ENCODE assay signal across 9 cellular contexts in genomic region chr4:176150283-176150682, GRCh38. TPM values are rescaled to one million over a fixed set of nuclear protein-coding genes. Genes with fewer than 3 reads are reported as not detected.
DNase-seq lines count a peak whose midpoint lies in the region; FAIRE-seq and TF ChIP-seq lines count a peak whose summit lies in the region.
"Had no signal": no experiment of that assay in that cellular context is flagged by ENCODE, and none has a peak within 500 bp of the region (broad histone marks: within the 10 kb centered on the region; RNA-seq: fewer than 3 reads in every experiment).

No MANE protein-coding gene starts in this region.

- no peaks in the 10 kb centered on the region for H3K27me3 ChIP-seq in dorsolateral prefrontal cortex
- no peaks in the 10 kb centered on the region for H3K27me3 ChIP-seq in small intestine (ENCODE audit: control insufficient read depth in 2 of 2, insufficient read depth in 2 of 2, low read length in 2 of 2)
- no peaks in the 10 kb centered on the region for H3K27me3 ChIP-seq in WERI-Rb-1 (ENCODE audit: insufficient read depth, low read depth, severe bottlenecking)

- TF ChIP-seq CTCF in dorsolateral prefrontal cortex (IDR thresholded peaks at IDR 0.05 in 54 of 56, conservative IDR thresholded peaks at IDR 0.05 in 2 of 56; ENCODE audit: low read depth in 1 of 56, partially characterized antibody in 56 of 56) = peak in 48 of 56 donors; percentile 13 to 61 (median 36)
- no peak for TF ChIP-seq CTCF in WERI-Rb-1 (IDR thresholded peaks at IDR 0.05; ENCODE audit: low read depth, low read length)

- intact Hi-C loops in dorsolateral prefrontal cortex (cut with DNase I) = no loop called here

- H3K36me3 ChIP-seq in small intestine (ENCODE audit: control insufficient read depth in 2 of 2, insufficient read depth in 2 of 2, low read length in 2 of 2) (no peaks in the 10 kb centered on the region), WERI-Rb-1 (no peaks in the 10 kb centered on the region; the same call in none of the 2 replicates)

- H3K4me3 ChIP-seq in dorsolateral prefrontal cortex (no peak overlapping the region), small intestine (ENCODE audit: low read depth in 1 of 2, low read length in 2 of 2) (no peak overlapping the region), WERI-Rb-1 (ENCODE audit: low read depth, low read length) (no peak overlapping the region)

- H3K27ac ChIP-seq in dorsolateral prefrontal cortex (no peak overlapping the region), small intestine (ENCODE audit: low read depth in 1 of 2, low read length in 1 of 2) (no peak overlapping the region), WERI-Rb-1 (no peak overlapping the region)

- peak; percentile 86 for FAIRE-seq in small intestine (lab: Jason Lieb, UNC)

- H3K9me3 ChIP-seq in small intestine (ENCODE audit: control insufficient read depth, low read depth) (no peaks in the 10 kb centered on the region), WERI-Rb-1 (ENCODE audit: severe bottlenecking) (no peaks in the 10 kb centered on the region)
- H3K9me3 ChIP-seq: Caco-2 had no signal

- DNase-seq in NCI-H748 (lab: John Stamatoyannopoulos, UW; ENCODE audit: unreplicated experiment) = peak; percentile 11
- no peak for DNase-seq in NCI-H748 treated with DMSO at 0.1 percent for 48 hours (lab: John Stamatoyannopoulos, UW)
- DNase-seq in M059J (ENCODE audit: low read depth) = peak; percentile 51
- DNase-seq in dorsolateral prefrontal cortex = no peak
- peak; percentile 29 for DNase-seq in small intestine
- no peak for DNase-seq in NCI-H1436 (lab: John Stamatoyannopoulos, UW)
- DNase-seq in activated naive CD4-positive, alpha-beta T cell treated with Interleukin-2 at 50 U/mL for 16 hours = no peak
- DNase-seq in WERI-Rb-1 = no peak

- H3K4me1 ChIP-seq in small intestine (ENCODE audit: control insufficient read depth in 2 of 2, insufficient read depth in 1 of 2, low read depth in 1 of 2, low read length in 1 of 2) = no peaks in the 10 kb centered on the region
- H3K4me1 ChIP-seq: Caco-2 had no signal

RNA-seq across cellular contexts. Expression of gene SPATA4, which starts 45.1 kb away (rescaled TPM):
- total RNA-seq in M059J (2014; rRNA removed; shearing (Covaris generic)) = 0.12 TPM in 1 of 2 replicates, not detected in the other
- total RNA-seq in dorsolateral prefrontal cortex = 1 to 10 TPM in 65 of 120 experiments, under 1 TPM in 47, not detected in 8; 0.28 to 4.2 (median 1.2) TPM
- not detected for polyA plus RNA-seq in small intestine
- total RNA-seq: Caco-2 had no signal

Comparison
In these comparisons a context has a peak if more than half of its experiments do, and no peak if none do; other contexts are left out.
1. DNase-seq: peak in NCI-H748 (single experiment), M059J (single experiment) and small intestine (single experiment); none in NCI-H748 treated with DMSO at 0.1 percent for 48 hours (single experiment), dorsolateral prefrontal cortex (0 of 10), NCI-H1436 (single experiment), activated naive CD4-positive, alpha-beta T cell treated with Interleukin-2 at 50 U/mL for 16 hours (single experiment) and WERI-Rb-1 (single experiment).